17 cellular contexts compared by ENCODE assay signal in the genomic region with DNA sequence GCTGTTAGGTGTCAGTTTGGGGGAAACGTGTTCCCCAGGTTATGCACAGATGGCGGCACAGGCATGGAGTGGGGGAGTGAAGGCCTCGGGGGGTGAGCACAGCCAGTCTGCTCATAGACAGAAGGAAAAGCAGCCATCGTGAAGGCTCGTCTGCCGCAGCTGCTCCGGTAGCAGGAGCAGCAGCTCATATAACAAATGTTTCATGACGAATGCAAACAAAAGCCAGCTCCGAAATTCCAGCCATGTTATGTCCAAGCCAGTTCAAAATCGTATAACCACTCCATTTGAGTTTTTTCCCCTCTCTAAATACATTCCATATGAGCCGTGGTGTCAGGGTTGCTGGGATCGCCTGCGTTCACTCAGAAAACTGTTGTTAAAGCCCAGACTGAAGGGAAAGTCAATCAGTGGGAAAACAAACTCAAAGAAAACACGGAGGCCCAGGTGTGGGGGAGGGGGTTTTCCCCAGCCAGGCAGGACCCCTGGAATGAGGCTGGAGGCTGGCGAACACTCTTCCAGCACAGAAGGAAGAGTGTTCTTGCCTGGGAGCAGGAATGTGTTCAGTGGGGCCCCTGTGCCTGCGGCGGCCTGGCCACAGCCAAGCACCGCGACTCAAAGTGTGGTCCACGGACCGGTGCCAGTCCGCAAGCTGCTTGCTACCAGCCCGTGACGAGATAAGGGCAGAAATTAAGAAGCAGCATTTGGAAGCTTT.
A peak's percentile ranks its signal among the peaks of the same experiment; 100 is the strongest.
DNase-seq lines count a peak whose midpoint lies in the region; ATAC-seq and TF ChIP-seq lines count a peak whose summit lies in the region.
"Had no signal": no experiment of that assay in that cellular context is flagged by ENCODE, and none has a peak within 500 bp of the region (broad histone marks: within the 10 kb centered on the region; RNA-seq: fewer than 3 reads in every experiment).

No MANE protein-coding gene starts in this region.

- H3K9me3 ChIP-seq in smooth muscle cell (replicated peaks; ENCODE audit: low read depth), result no peaks in the 10 kb centered on the region

- 71% methylated on average over 24 of the region's 24 CpGs for WGBS in smooth muscle cell (ENCODE audit: low lambda C conversion rate)

- H4K20me1 ChIP-seq in smooth muscle cell (ENCODE audit: low read depth), result no peaks in the 10 kb centered on the region

- no peaks in the 10 kb centered on the region for H3K36me3 ChIP-seq in smooth muscle cell (ENCODE audit: low read depth)

- peaks cover 3% of the 10 kb centered on the region for H3K36me3 Mint-ChIP-seq in activated T-cell treated with anti-CD3 and anti-CD28 coated beads, Interleukin-2, amount 50 U/mL, for 24 hours (ENCODE audit: low read depth)

- H3K27me3 ChIP-seq in smooth muscle cell (ENCODE audit: low read depth), result no peaks in the 10 kb centered on the region

- peaks cover 7% of the 10 kb centered on the region for H3F3A ChIP-seq in smooth muscle cell (ENCODE audit: low read depth)

- no peak overlapping the region for H3K27ac Mint-ChIP-seq in activated T-cell treated with anti-CD3 and anti-CD28 coated beads, Interleukin-2, amount 50 U/mL, for 24 hours
- H3K27ac Mint-ChIP-seq: activated B cell treated with CpG ODN at 0.5 μM for 24 hours had no signal

- no peak overlapping the region for H3K9ac ChIP-seq in smooth muscle cell (ENCODE audit: low read depth)
- H3K9ac ChIP-seq: parathyroid adenoma had no signal

- DNase-seq in NCI-H1092 (lab: John Stamatoyannopoulos, UW), result peak; percentile 18
- DNase-seq in NCI-H1092 treated with DMSO at 0.1 percent for 48 hours (lab: John Stamatoyannopoulos, UW), result no peak
- DNase-seq in astrocyte of the spinal cord (ENCODE audit: low read depth, low spot score), result peak; percentile 71
- peak; percentile 63 for DNase-seq in islet precursor cell
- no peak for DNase-seq in smooth muscle cell (lab: John Stamatoyannopoulos, UW; ENCODE audit: unreplicated experiment)
- no peak for DNase-seq in activated T-cell treated with anti-CD3 and anti-CD28 coated beads, Interleukin-2, amount 50 U/mL, for 24 hours
- DNase-seq: 8988T, activated B cell treated with CpG ODN at 0.5 μM for 24 hours, cerebellar nuclear complex, DMS53, foreskin melanocyte, NCI-H69, SIG-M5 had no signal

- H3K4me1 ChIP-seq in smooth muscle cell (ENCODE audit: low read depth), result peaks cover 22% of the 10 kb centered on the region
- H3K4me1 ChIP-seq: parathyroid adenoma had no signal

- peak overlapping the region; percentile 55 for H3K27ac ChIP-seq in smooth muscle cell (ENCODE audit: low read depth)
- H3K27ac ChIP-seq: parathyroid adenoma had no signal

- H2AFZ ChIP-seq in smooth muscle cell (ENCODE audit: low read depth), result no peak overlapping the region
- H2AFZ ChIP-seq: parathyroid adenoma had no signal

- H3K9me3 Mint-ChIP-seq in activated T-cell treated with anti-CD3 and anti-CD28 coated beads, Interleukin-2, amount 50 U/mL, for 24 hours, result no peaks in the 10 kb centered on the region
- H3K9me3 Mint-ChIP-seq: activated B cell treated with CpG ODN at 0.5 μM for 24 hours; activated T-helper 17 cell treated with anti-CD3 and anti-CD28 coated beads, Interleukin-2, amount 50 U/mL, for 72 hours had no signal

- no peak overlapping the region for H3K4me3 Mint-ChIP-seq in activated T-cell treated with anti-CD3 and anti-CD28 coated beads, Interleukin-2, amount 50 U/mL, for 24 hours
- H3K4me3 Mint-ChIP-seq: activated B cell treated with CpG ODN at 0.5 μM for 24 hours had no signal

- no peaks in the 10 kb centered on the region for H3K79me2 ChIP-seq in smooth muscle cell (ENCODE audit: low read depth)
- H3K79me2 ChIP-seq: parathyroid adenoma had no signal

- TF ChIP-seq CTCF in astrocyte of the spinal cord (IDR thresholded peaks at IDR 0.05; ENCODE audit: low read depth, low read length) (no peak), smooth muscle cell (IDR thresholded peaks at IDR 0.05; ENCODE audit: borderline replicate concordance, insufficient read depth, poor library complexity, severe bottlenecking) (no peak)

- H3K4me3 ChIP-seq in astrocyte of the spinal cord (ENCODE audit: low read depth, low read length), result no peak overlapping the region
- peak overlapping the region; percentile 1 for H3K4me3 ChIP-seq in smooth muscle cell

- peak overlapping the region; percentile 5 for H3K4me2 ChIP-seq in smooth muscle cell

- ATAC-seq in GM18519 (IDR thresholded peaks at IDR 0.05; ENCODE audit: low FRiP score, unreplicated experiment), result no peak
- no peak for ATAC-seq in GM19035 (IDR thresholded peaks at IDR 0.05; ENCODE audit: unreplicated experiment)
- ATAC-seq: activated T-helper 17 cell treated with anti-CD3 and anti-CD28 coated beads, Interleukin-2, amount 50 U/mL, for 72 hours had no signal

- in situ Hi-C loops in astrocyte of the spinal cord (cut with HindIII; ENCODE audit: low sequenced_read_pairs), result loop anchor here (25.0 kb wide), 1 partner anchor 475 kb away; no protein-coding TSS in a partner anchor

- H3K4me1 Mint-ChIP-seq in activated T-cell treated with anti-CD3 and anti-CD28 coated beads, Interleukin-2, amount 50 U/mL, for 24 hours (ENCODE audit: low read depth), result peaks cover 73% of the 10 kb centered on the region

- H3K27me3 Mint-ChIP-seq in activated T-cell treated with anti-CD3 and anti-CD28 coated beads, Interleukin-2, amount 50 U/mL, for 24 hours, result no peaks in the 10 kb centered on the region
- H3K27me3 Mint-ChIP-seq: activated B cell treated with CpG ODN at 0.5 μM for 24 hours; activated T-helper 17 cell treated with anti-CD3 and anti-CD28 coated beads, Interleukin-2, amount 50 U/mL, for 72 hours had no signal

Comparison
In these comparisons a context has a peak if more than half of its experiments do, and no peak if none do; other contexts are left out.
1. DNase-seq: peak in NCI-H1092 (single experiment), astrocyte of the spinal cord (single experiment) and islet precursor cell (single experiment); none in NCI-H1092 treated with DMSO at 0.1 percent for 48 hours (single experiment), smooth muscle cell (single experiment) and activated T-cell treated with anti-CD3 and anti-CD28 coated beads, Interleukin-2, amount 50 U/mL, for 24 hours (single experiment).